ENCODE assay signal across 30 cellular contexts in the genomic region with DNA sequence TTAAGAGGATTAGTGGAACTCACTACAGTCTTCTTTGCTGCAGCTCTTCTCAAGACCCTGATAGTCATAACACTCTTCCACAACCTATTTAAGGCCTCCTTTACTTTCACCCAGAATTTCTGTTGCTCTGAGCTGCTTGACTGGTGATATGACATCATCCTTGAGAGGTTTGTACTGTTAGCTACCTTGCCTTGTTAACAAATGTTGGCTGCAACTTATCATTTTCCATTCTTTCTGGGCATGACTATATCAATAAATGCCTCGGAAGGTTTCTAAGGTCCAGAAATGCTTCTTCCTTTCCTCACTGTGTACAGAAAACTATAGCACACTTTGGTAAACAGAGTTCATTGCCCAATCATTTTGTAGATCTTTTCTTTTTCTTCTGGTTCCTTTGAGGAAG.
"Had no signal": no experiment of that assay in that cellular context is flagged by ENCODE, and none has a peak within 500 bp of the region (broad histone marks: within the 10 kb centered on the region; RNA-seq: fewer than 3 reads in every experiment).

No MANE protein-coding gene starts in this region.

- H3K4me1 ChIP-seq: adrenal gland had no signal

- H3K36me3 ChIP-seq: adrenal gland had no signal

- FAIRE-seq: astrocyte, TTC549 had no signal

- H3K4me3 ChIP-seq: adrenal gland had no signal

- H3K27me3 ChIP-seq: adrenal gland had no signal

- H3K9me3 ChIP-seq: adrenal gland had no signal

- ATAC-seq: activated CD8-positive, alpha-beta T cell treated with anti-CD3 and anti-CD28 coated beads for 36 hours; activated naive CD4-positive, alpha-beta T cell treated with anti-CD3 and anti-CD28 coated beads, Interleukin-2, amount 50 U/mL, for 72 hours; activated T-cell treated with anti-CD3 and anti-CD28 coated beads, Interleukin-2, amount 50 U/mL, for 4 hours; activated T-cell treated with anti-CD3 and anti-CD28 coated beads, Interleukin-2, amount 50 U/mL, for 72 hours; activated T-helper 17 cell treated with anti-CD3 and anti-CD28 coated beads, Interleukin-2, amount 50 U/mL, for 72 hours had no signal

- H3K27ac ChIP-seq: adrenal gland, VCaP had no signal

- DNase-seq: activated B cell treated with CpG ODN at 0.5 μM for 24 hours; activated CD4-positive, alpha-beta memory T cell treated with anti-CD3 and anti-CD28 coated beads for 36 hours; activated CD4-positive, alpha-beta T cell treated with anti-CD3 and anti-CD28 coated beads for 4 hours; activated CD4-positive, alpha-beta T cell treated with anti-CD3 and anti-CD28 coated beads, Interleukin-2, amount 10 ng/mL, durations not matched to agents 24 days and 14 days; activated CD4-positive, alpha-beta T cell treated with anti-CD3 and anti-CD28 coated beads, Interleukin-2, amount 50 U/mL, for 1 hour; activated CD4-positive, alpha-beta T cell treated with anti-CD3 and anti-CD28 coated beads, Interleukin-2, amount 50 U/mL, for 4 hours; activated CD4-positive, CD25-positive, alpha-beta regulatory T cell treated with anti-CD3 and anti-CD28 coated beads, Interleukin-2, amount 50 U/mL, for 72 hours; activated CD8-positive, alpha-beta memory T cell treated with anti-CD3 and anti-CD28 coated beads, Interleukin-2, amount 50 U/mL, for 4 hours; activated CD8-positive, alpha-beta T cell treated with anti-CD3 and anti-CD28 coated beads for 36 hours; activated effector memory CD4-positive, alpha-beta T cell treated with anti-CD3 and anti-CD28 coated beads, Interleukin-2, amount 50 U/mL, for 16 hours; activated gamma-delta T cell treated with Interleukin-2 at 50 U/mL for 16 hours; activated naive CD4-positive, alpha-beta T cell; activated naive CD4-positive, alpha-beta T cell treated with anti-CD3 and anti-CD28 coated beads for 36 hours; activated naive CD4-positive, alpha-beta T cell treated with anti-CD3 and anti-CD28 coated beads, Interleukin-2, amount 50 U/mL, for 16 hours; activated naive CD8-positive, alpha-beta T cell treated with anti-CD3 and anti-CD28 coated beads for 36 hours; activated T-cell treated with anti-CD3 and anti-CD28 coated beads for 4 hours; activated T-cell treated with anti-CD3 and anti-CD28 coated beads, Interleukin-2, amount 50 U/mL, for 1 hour; activated T-cell treated with anti-CD3 and anti-CD28 coated beads, Interleukin-2, amount 50 U/mL, for 4 hours; activated T-cell treated with anti-CD3 and anti-CD28 coated beads, Interleukin-2, amount 50 U/mL, for 72 hours; adrenal gland; amniotic stem cell; aorta; central memory CD4-positive, alpha-beta T cell; T-helper 2 cell; T-helper 9 cell had no signal
